In genomic region chr15:79023546-79023890, GRCh38 we compare ENCODE assay signal across 21 cellular contexts.
"Had no signal": no experiment of that assay in that cellular context is flagged by ENCODE, and none has a peak within 500 bp of the region (broad histone marks: within the 10 kb centered on the region; RNA-seq: fewer than 3 reads in every experiment).

No MANE protein-coding gene starts in this region.

- H3K4me2 ChIP-seq: neural progenitor cell had no signal

- H3K27me3 ChIP-seq: gastrocnemius medialis, neural progenitor cell, spleen, thyroid gland had no signal

- FAIRE-seq: endometrium, keratinocyte had no signal

- H3K4me3 ChIP-seq: coronary artery, gastrocnemius medialis, neural progenitor cell, psoas muscle, skin epidermis, spleen, stomach, thyroid gland had no signal

- H3K9me3 ChIP-seq: gastrocnemius medialis, psoas muscle, stomach, thyroid gland had no signal

- H3K9ac ChIP-seq: neural progenitor cell had no signal

- DNase-seq: effector memory CD8-positive, alpha-beta T cell; gastrocnemius medialis; head of caudate nucleus; mesendoderm; midbrain; naive thymus-derived CD4-positive, alpha-beta T cell; nucleus accumbens; psoas muscle; right cardiac atrium; spleen; stimulated activated CD4-positive, alpha-beta T cell treated with anti-CD3 and anti-CD28 coated beads, Interleukin-4, amount 100 ng/mL, for 4 hours; stimulated activated naive B cell treated with anti-CD40 and anti-IgM and Interleukin-4, amounts not matched to agents 10 μg/mL and 1 μg/mL and 100 μg/mL, for 72 hours; stomach; thyroid gland; trophoblast cell had no signal

- H3K36me3 ChIP-seq: gastrocnemius medialis, neural progenitor cell, spleen, stomach, thyroid gland had no signal

- ATAC-seq: effector memory CD8-positive, alpha-beta T cell; gastrocnemius medialis; left lobe of liver; naive thymus-derived CD4-positive, alpha-beta T cell; psoas muscle; right cardiac atrium; stimulated activated naive B cell treated with anti-CD40 and anti-IgM and Interleukin-4, amounts not matched to agents 10 μg/mL and 1 μg/mL and 100 μg/mL, for 72 hours had no signal

- H3K27ac ChIP-seq: coronary artery, gastrocnemius medialis, neural progenitor cell, psoas muscle, skin epidermis, spleen, stomach, thyroid gland had no signal

- H3K4me1 ChIP-seq: gastrocnemius medialis, neural progenitor cell, psoas muscle, spleen, stomach, thyroid gland had no signal

- H2AFZ ChIP-seq: neural progenitor cell had no signal
